Comparison of ENCODE assay signal across 14 cellular contexts in the genomic region with DNA sequence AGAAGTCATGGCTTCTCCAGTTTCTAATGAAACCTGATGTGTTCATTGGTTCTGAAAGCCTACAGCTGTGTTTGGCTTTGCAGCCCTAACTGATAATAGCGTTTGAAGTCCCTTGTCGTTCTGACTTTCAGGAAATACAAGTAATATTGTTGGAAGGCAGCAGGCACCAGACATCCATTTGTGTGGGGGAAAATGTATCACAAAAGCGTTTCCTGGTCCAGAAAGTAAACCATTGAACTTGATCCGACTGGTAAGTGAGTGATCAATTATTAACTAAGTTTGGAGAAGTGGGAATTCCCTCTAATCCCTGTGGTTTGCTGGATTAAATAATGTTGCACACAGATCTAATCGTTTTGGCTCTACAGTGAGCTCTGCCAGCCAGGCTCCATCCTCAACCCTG.
"Had no signal": no experiment of that assay in that cellular context is flagged by ENCODE, and none has a peak within 500 bp of the region (broad histone marks: within the 10 kb centered on the region; RNA-seq: fewer than 3 reads in every experiment).

No MANE protein-coding gene starts in this region.

- H3K9me3 Mint-ChIP-seq: activated CD4-positive, alpha-beta memory T cell treated with anti-CD3 and anti-CD28 coated beads for 36 hours; activated naive CD8-positive, alpha-beta T cell treated with anti-CD3 and anti-CD28 coated beads for 36 hours; activated T-cell treated with anti-CD3 and anti-CD28 coated beads, Interleukin-2, amount 50 U/mL, for 4 hours had no signal

- ATAC-seq: activated T-cell treated with anti-CD3 and anti-CD28 coated beads, Interleukin-2, amount 50 U/mL, for 4 hours; left ventricle myocardium superior had no signal

- FAIRE-seq: islet of Langerhans had no signal

- H3K36me3 ChIP-seq: esophagus muscularis mucosa, thyroid gland, vagina had no signal

- DNase-seq: activated CD4-positive, alpha-beta memory T cell treated with anti-CD3 and anti-CD28 coated beads for 36 hours; activated effector memory CD4-positive, alpha-beta T cell treated with anti-CD3 and anti-CD28 coated beads, Interleukin-2, amount 50 U/mL, for 16 hours; activated naive CD8-positive, alpha-beta T cell treated with anti-CD3 and anti-CD28 coated beads for 36 hours; activated T-cell treated with anti-CD3 and anti-CD28 coated beads, Interleukin-2, amount 50 U/mL, for 4 hours; cerebellar nuclear complex; head of caudate nucleus; left ventricle myocardium superior; mesenchymal stem cell; stimulated activated CD4-positive, alpha-beta T cell treated with anti-CD3 and anti-CD28 coated beads, Interleukin-4, amount 100 ng/mL, for 4 hours; T1000; thyroid gland had no signal

- H3K4me1 ChIP-seq: thyroid gland, vagina had no signal

- H3K4me3 Mint-ChIP-seq: activated CD4-positive, alpha-beta memory T cell treated with anti-CD3 and anti-CD28 coated beads for 36 hours; activated naive CD8-positive, alpha-beta T cell treated with anti-CD3 and anti-CD28 coated beads for 36 hours; activated T-cell treated with anti-CD3 and anti-CD28 coated beads, Interleukin-2, amount 50 U/mL, for 4 hours had no signal

- H3K27me3 Mint-ChIP-seq: activated CD4-positive, alpha-beta memory T cell treated with anti-CD3 and anti-CD28 coated beads for 36 hours; activated naive CD8-positive, alpha-beta T cell treated with anti-CD3 and anti-CD28 coated beads for 36 hours had no signal

- H3K36me3 Mint-ChIP-seq: activated CD4-positive, alpha-beta memory T cell treated with anti-CD3 and anti-CD28 coated beads for 36 hours; activated naive CD8-positive, alpha-beta T cell treated with anti-CD3 and anti-CD28 coated beads for 36 hours had no signal

- H3K27ac Mint-ChIP-seq: activated CD4-positive, alpha-beta memory T cell treated with anti-CD3 and anti-CD28 coated beads for 36 hours; activated naive CD8-positive, alpha-beta T cell treated with anti-CD3 and anti-CD28 coated beads for 36 hours had no signal

- H3K27me3 ChIP-seq: esophagus muscularis mucosa, thyroid gland, vagina had no signal

- H3K4me3 ChIP-seq: esophagus muscularis mucosa, thyroid gland, vagina had no signal

- H3K9me3 ChIP-seq: esophagus muscularis mucosa, thyroid gland, vagina had no signal

- H3K27ac ChIP-seq: esophagus muscularis mucosa, thyroid gland, vagina had no signal
